ENCODE assay signal across 18 cellular contexts in the genomic region with DNA sequence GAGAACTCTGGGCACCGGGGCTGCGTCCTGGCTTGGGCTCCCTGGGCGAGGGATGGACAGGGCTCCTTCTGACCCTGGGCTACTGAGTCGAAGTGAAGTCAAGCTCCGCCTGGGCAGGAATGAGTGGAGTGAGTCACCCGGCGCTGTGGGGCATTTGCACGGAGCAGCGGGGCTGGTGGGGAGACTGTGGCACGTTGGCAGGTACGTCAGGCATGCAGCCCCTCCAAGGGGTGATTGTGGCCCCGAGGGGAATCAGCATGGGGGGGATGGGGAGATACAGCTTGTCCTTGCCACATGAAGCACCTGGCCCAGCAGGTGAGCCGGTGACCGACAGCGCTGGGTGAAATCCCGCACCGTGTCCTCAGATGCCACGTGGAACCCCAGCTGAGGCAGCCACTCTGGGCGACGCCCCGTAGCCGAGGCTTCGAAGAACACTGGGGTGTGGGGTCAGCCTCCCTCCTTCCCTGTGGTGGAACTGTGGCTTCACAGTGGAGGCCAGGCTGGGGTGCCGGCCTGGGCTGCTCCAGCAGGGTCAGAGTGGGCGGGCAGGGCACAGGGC.
DNase-seq lines count a peak whose midpoint lies in the region; ATAC-seq and TF ChIP-seq lines count a peak whose summit lies in the region.
"Had no signal": no experiment of that assay in that cellular context is flagged by ENCODE, and none has a peak within 500 bp of the region (broad histone marks: within the 10 kb centered on the region; RNA-seq: fewer than 3 reads in every experiment).

No MANE protein-coding gene starts in this region.

- H3K4me3 Mint-ChIP-seq in chondrocyte (ENCODE audit: unreplicated experiment), result no peak overlapping the region
- H3K4me3 Mint-ChIP-seq in naive thymus-derived CD8-positive, alpha-beta T cell, result no peak overlapping the region

- intact Hi-C loops in Right ventricle myocardium superior (cut with DNase I) (loop anchor here (10.0 kb wide), 1 partner anchor 358 kb away; no protein-coding TSS in a partner anchor), cardiac septum (cut with DNase I) (no loop called here), mucosa of descending colon (cut with DNase I, micrococcal nuclease) (no loop called here)

- peaks cover 12% of the 10 kb centered on the region for H3K36me3 Mint-ChIP-seq in chondrocyte (ENCODE audit: low read depth)
- peaks cover 0 to 6% (median 0%) of the 10 kb centered on the region in 3 donors for H3K36me3 Mint-ChIP-seq in naive thymus-derived CD8-positive, alpha-beta T cell

- ATAC-seq in Right ventricle myocardium superior (ENCODE audit: poor library complexity), result no peak
- no peak for ATAC-seq in mucosa of descending colon
- no peak for ATAC-seq in HG03342 (IDR thresholded peaks at IDR 0.05; ENCODE audit: unreplicated experiment)
- ATAC-seq in naive thymus-derived CD8-positive, alpha-beta T cell, result no peak
- ATAC-seq: A549; body of pancreas; stimulated activated memory B cell treated with anti-CD40 and anti-IgM and Interleukin-4, amounts not matched to agents 10 μg/mL and 1 μg/mL and 100 μg/mL, for 72 hours had no signal

- no peak overlapping the region for H3K27ac Mint-ChIP-seq in chondrocyte (ENCODE audit: unreplicated experiment)
- no peak overlapping the region for H3K27ac Mint-ChIP-seq in naive thymus-derived CD8-positive, alpha-beta T cell
- H3K27ac Mint-ChIP-seq: stimulated activated memory B cell treated with anti-CD40 and anti-IgM and Interleukin-4, amounts not matched to agents 10 μg/mL and 1 μg/mL and 100 μg/mL, for 72 hours had no signal

- in situ Hi-C loops in ACHN (cut with HindIII; ENCODE audit: low pct_ligation_motif_present, low pct_unique_long_range_greater_than_20kb, low sequenced_read_pairs), result no loop called here

- no peaks in the 10 kb centered on the region for H3K27me3 Mint-ChIP-seq in chondrocyte (ENCODE audit: low read depth)
- peaks cover 0 to 11% (median 8%) of the 10 kb centered on the region in 5 donors for H3K27me3 Mint-ChIP-seq in naive thymus-derived CD8-positive, alpha-beta T cell

- POLR2A ChIA-PET in naive thymus-derived CD8-positive, alpha-beta T cell (lab: Charles Lee), result no interaction called here

- H3K4me1 Mint-ChIP-seq in chondrocyte (ENCODE audit: low read depth), result peaks cover 38% of the 10 kb centered on the region
- peaks cover 1 to 15% (median 10%) of the 10 kb centered on the region in 4 donors for H3K4me1 Mint-ChIP-seq in naive thymus-derived CD8-positive, alpha-beta T cell

- TF ChIP-seq CTCF in chondrocyte (IDR thresholded peaks at IDR 0.05) (no peak), mucosa of descending colon (IDR thresholded peaks at IDR 0.05) (no peak)

- no peaks in the 10 kb centered on the region for H3K9me3 ChIP-seq in mucosa of descending colon
- H3K9me3 ChIP-seq: A549, body of pancreas had no signal

- peaks cover 8% of the 10 kb centered on the region for H3K4me1 ChIP-seq in mucosa of descending colon (ENCODE audit: low read depth)

- H3K9me3 Mint-ChIP-seq in chondrocyte (ENCODE audit: low read depth), result peaks cover 6% of the 10 kb centered on the region
- peaks cover 0 to 7% (median 4%) of the 10 kb centered on the region in 9 donors for H3K9me3 Mint-ChIP-seq in naive thymus-derived CD8-positive, alpha-beta T cell

- H3K4me3 ChIP-seq in mucosa of descending colon, result no peak overlapping the region
- H3K4me3 ChIP-seq: A549, body of pancreas, esophagus muscularis mucosa had no signal

- DNase-seq in Right ventricle myocardium superior (peak; percentile 36), cardiac septum (ENCODE audit: low spot score) (no peak), chondrocyte (ENCODE audit: low spot score) (peak; percentile 89), mucosa of descending colon (peak in 2 of 3 donors; percentile 17 to 43), NCI-H526 (lab: John Stamatoyannopoulos, UW) (no peak), ACHN (no peak)
- no peak for DNase-seq in naive thymus-derived CD8-positive, alpha-beta T cell
- DNase-seq: activated CD4-positive, alpha-beta T cell treated with anti-CD3 and anti-CD28 coated beads for 48 hours; activated CD8-positive, alpha-beta memory T cell treated with anti-CD3 and anti-CD28 coated beads, Interleukin-2, amount 50 U/mL, for 48 hours; activated naive CD4-positive, alpha-beta T cell; body of pancreas; NCI-H1105; NK-92 treated with Interleukin-12 subunit alpha and Interleukin-12 subunit beta, amount 100 ng/mL, for 24 hours; stimulated activated CD4-positive, alpha-beta T cell treated with anti-CD3 and anti-CD28 coated beads, Interleukin-12 subunit alpha, Interleukin-12 subunit beta, amount 100 ng/mL, for 4 hours had no signal

- H3K36me3 ChIP-seq in mucosa of descending colon (ENCODE audit: low read depth), result no peaks in the 10 kb centered on the region

Comparison
In these comparisons a context has a peak if more than half of its experiments do, and no peak if none do; other contexts are left out.
1. DNase-seq: peak in Right ventricle myocardium superior (single experiment), chondrocyte (single experiment) and mucosa of descending colon (2 of 3); none in cardiac septum (single experiment), naive thymus-derived CD8-positive, alpha-beta T cell (0 of 10), NCI-H526 (0 of 2) and ACHN (single experiment).